ENCODE assay signal across 8 cellular contexts in the genomic region with DNA sequence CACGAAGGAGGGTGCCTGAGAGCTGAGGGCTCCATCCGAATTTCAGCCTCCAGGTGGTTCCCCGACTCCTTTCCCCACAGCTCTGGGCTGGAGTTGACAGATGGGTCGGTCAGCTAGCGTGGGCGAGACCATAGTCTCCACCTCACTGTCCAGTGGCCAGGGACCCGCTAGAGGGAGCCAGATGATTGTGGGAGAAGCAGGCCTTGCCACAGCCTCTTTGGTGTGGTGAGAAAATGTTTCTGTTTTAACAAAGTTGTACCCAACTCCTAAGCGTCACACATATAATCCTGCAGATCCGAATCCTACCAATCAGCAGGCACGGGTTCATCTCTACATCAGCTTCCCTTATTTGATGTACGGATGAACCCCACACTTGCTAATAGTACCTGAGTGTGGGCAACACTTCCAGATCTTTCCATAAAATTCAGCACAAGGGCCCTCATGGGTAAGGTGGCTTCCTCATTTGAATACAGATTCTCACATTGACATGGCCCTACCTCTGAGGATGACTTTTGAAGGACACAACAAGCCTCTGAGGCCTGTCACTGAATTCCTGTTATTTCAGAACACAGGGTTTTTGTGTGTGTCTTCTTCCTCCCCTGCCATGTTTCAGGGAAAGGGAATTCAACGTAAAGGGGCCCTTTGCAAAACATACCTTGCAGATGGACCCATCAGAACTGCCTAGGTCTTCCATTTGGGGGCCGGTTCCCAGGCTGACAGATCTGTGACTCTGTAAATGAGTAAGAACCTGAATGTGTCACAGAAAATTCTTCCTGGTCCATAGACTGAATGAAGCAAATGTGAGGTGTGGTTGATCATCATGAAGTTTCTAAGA.
DNase-seq lines count a peak whose midpoint lies in the region; ATAC-seq and TF ChIP-seq lines count a peak whose summit lies in the region.

No MANE protein-coding gene starts in this region.

- H4K91ac ChIP-seq in neuronal stem cell (ENCODE audit: low read depth, low read length, poor library complexity): no peak overlapping the region

- no peaks in the 10 kb centered on the region for H3K9me2 ChIP-seq in PC-3 (replicated peaks; ENCODE audit: low read length)

- no peak overlapping the region for H4K8ac ChIP-seq in neuronal stem cell (ENCODE audit: low read depth, low read length)

- H2BK5ac ChIP-seq in neuronal stem cell (ENCODE audit: low read length): no peak overlapping the region

- H4K20me1 ChIP-seq in PC-3 (ENCODE audit: low read length): no peaks in the 10 kb centered on the region

- H2AFZ ChIP-seq in PC-3 (ENCODE audit: low read length) (peak overlapping the region; percentile 31), neuronal stem cell (ENCODE audit: low read length) (no peak overlapping the region)

- H3K79me1 ChIP-seq in neuronal stem cell (ENCODE audit: low read depth, low read length): peaks cover 3% of the 10 kb centered on the region

- intact Hi-C loops in PC-3 (cut with micrococcal nuclease): loop anchor here (2.0 to 5.0 kb wide), 4 partner anchors 104 to 368 kb away; partner anchors contain the start of gene DUSP22

- H3K4me2 ChIP-seq in PC-3 (ENCODE audit: low read length): no peak overlapping the region
- no peak overlapping the region for H3K4me2 ChIP-seq in neuronal stem cell (ENCODE audit: insufficient read depth, low read length, poor library complexity, severe bottlenecking)

- H2BK120ac ChIP-seq in neuronal stem cell (ENCODE audit: low read depth, low read length): no peak overlapping the region

- no peak overlapping the region for H3K9ac ChIP-seq in PC-3 (ENCODE audit: low read length)
- H3K9ac ChIP-seq in neuronal stem cell (ENCODE audit: low read depth, low read length, poor library complexity): no peak overlapping the region

- no peak overlapping the region for H2BK12ac ChIP-seq in neuronal stem cell (ENCODE audit: low read length)

- no CpG with 5 or more reads among the region's 13 CpGs for WGBS in neuronal stem cell (ENCODE audit: extremely low coverage in 2 of 2, insufficient read length in 2 of 2, insufficient replicate concordance in 1 of 2), 2 donors

- H3K18ac ChIP-seq in neuronal stem cell (ENCODE audit: low read length): no peak overlapping the region

- no peaks in the 10 kb centered on the region for H3K27me3 ChIP-seq in PC-3 (ENCODE audit: low read length)
- H3K27me3 ChIP-seq in neuronal stem cell (ENCODE audit: control insufficient read depth in 3 of 3, insufficient read depth in 3 of 3, low read depth in 1 of 3, low read length in 3 of 3): peaks cover 0 to 2% (median 0%) of the 10 kb centered on the region in 3 experiments

- H3K23ac ChIP-seq in neuronal stem cell (ENCODE audit: low read depth, low read length, poor library complexity): no peak overlapping the region

- H3K4ac ChIP-seq in neuronal stem cell (ENCODE audit: low read length): no peak overlapping the region

- DNase-seq in DMS153 (lab: John Stamatoyannopoulos, UW) (peak; percentile 34), HT1080 (ENCODE audit: low read depth) (peak; percentile 87), PC-3 (peak; percentile 92), fibroblast of pulmonary artery (ENCODE audit: low read depth) (peak; percentile 82), neuronal stem cell (ENCODE audit: low spot score) (peak; percentile 75), stromal cell of bone marrow (ENCODE audit: low read depth) (peak; percentile 76)
- DNase-seq in activated T-cell treated with anti-CD3 and anti-CD28 coated beads, Interleukin-2, amount 50 U/mL, for 48 hours: peak; percentile 91 to 92

- H3F3A ChIP-seq in PC-3 (ENCODE audit: low read length, unreplicated experiment): no peaks in the 10 kb centered on the region

- no peaks in the 10 kb centered on the region for H3K79me2 ChIP-seq in PC-3 (ENCODE audit: low read length)

- H2AK5ac ChIP-seq in neuronal stem cell (ENCODE audit: low read depth, low read length): no peak overlapping the region

- POLR2A ChIA-PET in PC-3 (lab: Charles Lee; ENCODE audit: unreplicated experiment): no interaction called here

- ATAC-seq in GM21447 (IDR thresholded peaks at IDR 0.05; ENCODE audit: unreplicated experiment): peak; percentile 56
- ATAC-seq in PC-3: peak; percentile 100

- H3K36me3 ChIP-seq in PC-3 (ENCODE audit: low read depth, low read length): no peaks in the 10 kb centered on the region
- H3K36me3 ChIP-seq in neuronal stem cell (replicated peaks in 1 of 2; ENCODE audit: control insufficient read depth in 2 of 2, insufficient read depth in 2 of 2, low read length in 2 of 2): no peaks in the 10 kb centered on the region

- H3K14ac ChIP-seq in neuronal stem cell (ENCODE audit: low read length): no peak overlapping the region

- H2BK15ac ChIP-seq in neuronal stem cell (ENCODE audit: low read length): no peak overlapping the region

- H3K27ac ChIP-seq in PC-3 (ENCODE audit: low read length): no peak overlapping the region
- no peak overlapping the region for H3K27ac ChIP-seq in neuronal stem cell (replicated peaks; ENCODE audit: low read length)

- no peaks in the 10 kb centered on the region for H3K9me3 ChIP-seq in PC-3 (ENCODE audit: low read length)
- peaks cover 0 to 2% of the 10 kb centered on the region in 2 donors for H3K9me3 ChIP-seq in neuronal stem cell (replicated peaks in 1 of 2; ENCODE audit: control insufficient read depth in 2 of 2, insufficient read depth in 1 of 2, low read depth in 1 of 2, low read length in 2 of 2)

- BruUV-seq in PC-3 (replicated peaks; lab: Mats Ljungman, UMichigan): no TSS peak

- H3K4me1 ChIP-seq in PC-3 (ENCODE audit: insufficient read depth, low read length): no peaks in the 10 kb centered on the region
- no peaks in the 10 kb centered on the region for H3K4me1 ChIP-seq in neuronal stem cell (ENCODE audit: control insufficient read depth in 2 of 2, insufficient read depth in 1 of 2, low read depth in 1 of 2, low read length in 2 of 2)

- H3K4me3 ChIP-seq in PC-3 (ENCODE audit: low read length) (no peak overlapping the region), fibroblast of pulmonary artery (replicated peaks; ENCODE audit: low read depth, low read length) (no peak overlapping the region), neuronal stem cell (ENCODE audit: low read length in 2 of 2) (no peak overlapping the region)

- CTCF ChIA-PET in PC-3 (lab: Charles Lee): interaction anchor here (0.5 to 0.8 kb wide), 6 partner anchors 26 to 338 kb away, joined by 3 to 6 read pairs (median 3); no protein-coding TSS in a partner anchor

- TF ChIP-seq CTCF in PC-3 (conservative IDR thresholded peaks at IDR 0.05; ENCODE audit: low read depth, low read length): peak; percentile 97
- TF ChIP-seq CTCF in fibroblast of pulmonary artery (IDR thresholded peaks at IDR 0.05; ENCODE audit: low read length, missing control alignments): peak; percentile 88

Comparison
In these comparisons a context has a peak if more than half of its experiments do, and no peak if none do; other contexts are left out.
1. DNase-seq: peak in every context shown above with its lines; median percentile 92 in PC-3; 92 in activated T-cell treated with anti-CD3 and anti-CD28 coated beads, Interleukin-2, amount 50 U/mL, for 48 hours; 87 in HT1080; 82 in fibroblast of pulmonary artery; 76 in stromal cell of bone marrow; 75 in neuronal stem cell; 34 in DMS153.